8 cellular contexts compared by ENCODE assay signal in the genomic region with DNA sequence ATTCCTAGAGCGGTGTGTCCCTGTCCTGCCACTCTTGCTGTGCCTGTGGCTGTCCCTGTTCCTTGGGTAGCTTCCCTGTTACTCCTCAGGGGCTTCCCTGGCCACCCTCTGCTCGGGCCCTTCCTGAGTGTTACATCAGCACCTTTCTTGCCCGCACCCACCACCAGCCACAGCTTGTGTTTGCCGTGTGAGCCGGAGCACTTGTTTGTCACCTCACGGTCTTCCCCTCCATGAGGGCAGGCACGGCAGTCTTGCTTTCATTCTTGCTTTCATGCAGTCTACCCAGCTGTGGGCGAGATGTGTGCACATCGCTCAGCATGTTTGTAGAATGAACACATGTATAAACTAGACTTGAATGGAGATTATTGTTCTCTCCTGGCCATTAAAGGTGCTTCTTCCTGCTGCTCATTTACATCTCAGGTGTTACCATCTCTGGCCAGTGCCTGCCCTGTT. TPM values are rescaled to one million over a fixed set of nuclear protein-coding genes. Genes with fewer than 3 reads are reported as not detected.
A peak's percentile ranks its signal among the peaks of the same experiment; 100 is the strongest.
DNase-seq lines count a peak whose midpoint lies in the region; ATAC-seq and TF ChIP-seq lines count a peak whose summit lies in the region.

No MANE protein-coding gene starts in this region.

- intact Hi-C loops in mucosa of descending colon (cut with DNase I, micrococcal nuclease) (no loop called here), left ventricle myocardium inferior (cut with micrococcal nuclease) (no loop called here)

- DNase-seq in GM06990 (ENCODE audit: extremely low read depth, insufficient read length): peak; percentile 75
- DNase-seq in HuH-7 (ENCODE audit: low spot score): peak; percentile 26
- peak; percentile 38 for DNase-seq in activated CD8-positive, alpha-beta memory T cell treated with anti-CD3 and anti-CD28 coated beads, Interleukin-2, amount 50 U/mL, for 4 hours
- peak; percentile 61 to 71 (median 67) for DNase-seq in mucosa of descending colon
- DNase-seq in globus pallidus (ENCODE audit: low spot score): no peak
- DNase-seq in left ventricle myocardium inferior: no peak
- no peak for DNase-seq in iPS-NIHi7 (ENCODE audit: extremely low spot score)

- H3K4me3 ChIP-seq in GM06990 (replicated peaks; ENCODE audit: low read depth, low read length) (peak overlapping the region; percentile 62), mucosa of descending colon (no peak overlapping the region), left ventricle myocardium inferior (no peak overlapping the region)

- TF ChIP-seq CTCF in GM06990 (IDR thresholded peaks at IDR 0.05; ENCODE audit: insufficient read depth, low read length, poor library complexity, severe bottlenecking) (no peak), mucosa of descending colon (IDR thresholded peaks at IDR 0.05) (no peak), left ventricle myocardium inferior (IDR thresholded peaks at IDR 0.05; ENCODE audit: borderline replicate concordance) (no peak)

- H3K27ac ChIP-seq in left ventricle myocardium inferior (replicated peaks): no peak overlapping the region

- H3K9me3 ChIP-seq in mucosa of descending colon (no peaks in the 10 kb centered on the region), left ventricle myocardium inferior (replicated peaks) (no peaks in the 10 kb centered on the region)

- no peaks in the 10 kb centered on the region for H3K27me3 ChIP-seq in GM06990 (replicated peaks; ENCODE audit: control insufficient read depth, insufficient read depth, low read length)
- no peaks in the 10 kb centered on the region for H3K27me3 ChIP-seq in left ventricle myocardium inferior (ENCODE audit: low read depth)

- H3K4me1 ChIP-seq in mucosa of descending colon (ENCODE audit: low read depth) (peaks cover 14% of the 10 kb centered on the region), left ventricle myocardium inferior (no peaks in the 10 kb centered on the region)

- ATAC-seq in GM21423 (IDR thresholded peaks at IDR 0.05; ENCODE audit: unreplicated experiment) (peak; percentile 59), mucosa of descending colon (peak; percentile 91)

- H3K36me3 ChIP-seq in GM06990 (ENCODE audit: control insufficient read depth, insufficient read depth, low read length): peaks cover 2% of the 10 kb centered on the region; the same call in 1 of the 2 replicates
- H3K36me3 ChIP-seq in mucosa of descending colon (ENCODE audit: low read depth): no peaks in the 10 kb centered on the region
- no peaks in the 10 kb centered on the region for H3K36me3 ChIP-seq in left ventricle myocardium inferior

RNA-seq across cellular contexts. Expression of a gene that starts 42.0 kb away (rescaled TPM):
- 10 to 100 TPM; 20.9 to 36.0 (median 21.3) TPM for total RNA-seq in mucosa of descending colon
- total RNA-seq in left ventricle myocardium inferior: 11.3 TPM

Comparison
In these comparisons a context has a peak if more than half of its experiments do, and no peak if none do; other contexts are left out.
1. DNase-seq: peak in GM06990 (single experiment), HuH-7 (single experiment), activated CD8-positive, alpha-beta memory T cell treated with anti-CD3 and anti-CD28 coated beads, Interleukin-2, amount 50 U/mL, for 4 hours (single experiment) and mucosa of descending colon (3 of 3); none in globus pallidus (single experiment), left ventricle myocardium inferior (single experiment) and iPS-NIHi7 (single experiment).